Comparison of ENCODE assay signal across 22 cellular contexts in the genomic region with DNA sequence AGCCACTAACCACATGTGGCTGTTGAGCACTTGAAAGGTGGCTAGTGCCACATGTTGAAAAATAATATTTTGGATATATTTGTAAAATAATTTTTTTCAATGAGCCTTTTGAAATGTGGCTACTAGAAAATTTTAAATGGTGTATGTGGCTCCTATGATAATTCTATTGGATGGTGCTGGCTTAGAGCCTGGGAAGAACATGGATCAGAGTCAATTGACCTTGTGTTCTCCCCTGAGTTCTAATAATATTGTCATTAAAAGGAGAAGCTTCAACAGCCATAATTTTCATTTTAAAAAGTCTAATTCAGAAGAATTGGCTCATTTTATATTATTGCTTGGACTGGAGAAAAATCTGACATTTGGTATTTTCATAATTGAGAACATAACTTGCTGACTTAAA.
"Had no signal": no experiment of that assay in that cellular context is flagged by ENCODE, and none has a peak within 500 bp of the region (broad histone marks: within the 10 kb centered on the region; RNA-seq: fewer than 3 reads in every experiment).

No MANE protein-coding gene starts in this region.

- ATAC-seq: heart left ventricle, left lung, lower lobe of right lung, psoas muscle had no signal

- H3K27me3 ChIP-seq: colonic mucosa, foreskin keratinocyte, heart left ventricle, left lung had no signal

- H3K4me1 Mint-ChIP-seq: nephron had no signal

- H3K9me3 Mint-ChIP-seq: memory B cell had no signal

- FAIRE-seq: islet of Langerhans, small intestine, urothelium cell line had no signal

- H3K27me3 Mint-ChIP-seq: memory B cell, naive B cell, type B pancreatic cell had no signal

- H3K9me3 ChIP-seq: colonic mucosa, heart left ventricle, left lung, lower lobe of right lung, psoas muscle had no signal

- DNase-seq: cerebellar nuclear complex; colonic mucosa; dermis blood vessel endothelial cell; heart left ventricle; hypothalamus; kidney glomerular epithelial cell; left lung; lower lobe of right lung; naive B cell; occipital lobe; psoas muscle; retina; small intestine; stimulated activated CD4-positive, alpha-beta T cell treated with anti-CD3 and anti-CD28 coated beads, Interleukin-2, amount 100 ng/mL, for 48 hours; stimulated activated naive CD4-positive, alpha-beta T cell treated with Interleukin-2 at 50 U/mL for 16 hours had no signal

- H3K36me3 ChIP-seq: colonic mucosa, heart left ventricle, left lung, lower lobe of right lung had no signal

- H3K27ac Mint-ChIP-seq: memory B cell, mesothelial cell of epicardium, nephron, type B pancreatic cell had no signal

- H3K4me3 Mint-ChIP-seq: memory B cell, mesothelial cell of epicardium, nephron, type B pancreatic cell had no signal

- H3K27ac ChIP-seq: colonic mucosa, foreskin keratinocyte, left lung, lower lobe of right lung, psoas muscle had no signal

- H3K4me3 ChIP-seq: colonic mucosa, heart left ventricle, left lung, lower lobe of right lung, psoas muscle had no signal

- H3K4me1 ChIP-seq: colonic mucosa had no signal
